ENCODE assay signal across 9 cellular contexts in genomic region chr16:1494711-1495110, GRCh38. TPM values are rescaled to one million over a fixed set of nuclear protein-coding genes. Genes with fewer than 3 reads are reported as not detected.
DNase-seq lines count a peak whose midpoint lies in the region; ATAC-seq and TF ChIP-seq lines count a peak whose summit lies in the region.
"Had no signal": no experiment of that assay in that cellular context is flagged by ENCODE, and none has a peak within 500 bp of the region (broad histone marks: within the 10 kb centered on the region; RNA-seq: fewer than 3 reads in every experiment).

No MANE protein-coding gene starts in this region.

- H3K27me3 ChIP-seq in ascending aorta (no peaks in the 10 kb centered on the region), ovary (no peaks in the 10 kb centered on the region)

- H3K4me1 Mint-ChIP-seq in mesothelial cell of epicardium, result peaks cover 13% of the 10 kb centered on the region

- WGBS in ovary, 3 donors, result 44 to 57% (median 51%) methylated on average over 10 to 13 of the region's 13 CpGs

- CTCF ChIA-PET in HEK293 (lab: Yijun Ruan, JAX), result interaction anchor here (0.7 kb wide), 1 partner anchor 205 kb away, joined by 4 read pairs; no protein-coding TSS in a partner anchor

- intact Hi-C loops in ascending aorta (cut with DNase I), result loop anchor here (2.0 to 5.0 kb wide), 2 partner anchors 14 to 38 kb away; partner anchors contain the start of gene TMEM204
- intact Hi-C loops in ovary (cut with DNase I), result loop anchor here in 1 of 4 donors (10.0 kb wide), 1 partner anchor 70 kb away; the partner anchor contains the start of gene UQCC4

- no peaks in the 10 kb centered on the region for H3K9me3 Mint-ChIP-seq in mesothelial cell of epicardium

- H3K4me3 Mint-ChIP-seq in mesothelial cell of epicardium, result peak overlapping the region; percentile 85

- POLR2A ChIA-PET in HEK293 (lab: Yijun Ruan, JAX), result interaction anchor here (1.3 kb wide), 1 partner anchor 152 kb away, joined by 4 read pairs; no protein-coding TSS in a partner anchor

- no peaks in the 10 kb centered on the region for H3K9me3 ChIP-seq in HEK293 (ENCODE audit: control insufficient read depth, insufficient read depth, low read depth, low read length)
- no peaks in the 10 kb centered on the region for H3K9me3 ChIP-seq in ascending aorta
- H3K9me3 ChIP-seq in ovary, result no peaks in the 10 kb centered on the region

- TF ChIP-seq CTCF in AG09309 (IDR thresholded peaks at IDR 0.05; ENCODE audit: control insufficient read depth, insufficient read depth, low read depth, low read length, missing control alignments) (no peak), HEK293 (tag by site-specific recombination; IDR thresholded peaks at IDR 0.05) (no peak), ascending aorta (IDR thresholded peaks at IDR 0.05) (no peak), mesothelial cell of epicardium (IDR thresholded peaks at IDR 0.05; ENCODE audit: unreplicated experiment) (no peak), ovary (IDR thresholded peaks at IDR 0.05) (no peak)

- no peak overlapping the region for H3K27ac ChIP-seq in HEK293 (ENCODE audit: extremely low read depth, low read depth, low read length)
- H3K27ac ChIP-seq in ascending aorta, result no peak overlapping the region
- no peak overlapping the region for H3K27ac ChIP-seq in ovary

- DNase-seq in AG09309 (ENCODE audit: low read depth) (no peak), ascending aorta (ENCODE audit: low spot score in 2 of 2) (no peak), mesothelial cell of epicardium (ENCODE audit: low spot score in 2 of 2, unreplicated experiment in 2 of 2) (no peak), T1000 (lab: John Stamatoyannopoulos, UW) (no peak), ovary (no peak)
- DNase-seq: stimulated activated CD4-positive, alpha-beta T cell treated with anti-CD3 and anti-CD28 coated beads, Interleukin-1b, Interleukin-23, amount 100 ng/mL, for 48 hours had no signal

- H3K36me3 ChIP-seq in HEK293 (ENCODE audit: control insufficient read depth in 2 of 2, insufficient read depth in 1 of 2, low read length in 2 of 2), result peaks cover 7 to 53% of the 10 kb centered on the region in 2 experiments; a peak in 2 of 3 replicates
- H3K36me3 ChIP-seq in ascending aorta, result peaks cover 32 to 43% of the 10 kb centered on the region in 2 donors
- H3K36me3 ChIP-seq in ovary, result no peaks in the 10 kb centered on the region

- TF ChIP-seq POLR2A in ovary (IDR thresholded peaks at IDR 0.05), result no peak

- peaks cover 2% of the 10 kb centered on the region for H3K36me3 Mint-ChIP-seq in mesothelial cell of epicardium

- ATAC-seq in HG02981 (IDR thresholded peaks at IDR 0.05; ENCODE audit: unreplicated experiment), result no peak
- no peak for ATAC-seq in GM21367 (IDR thresholded peaks at IDR 0.05; ENCODE audit: unreplicated experiment)

- no peak for TF ChIP-seq EP300 in ovary (IDR thresholded peaks at IDR 0.05)

- H3K27ac Mint-ChIP-seq in mesothelial cell of epicardium, result no peak overlapping the region

- H3K27me3 Mint-ChIP-seq in mesothelial cell of epicardium (ENCODE audit: low read depth), result no peaks in the 10 kb centered on the region

- peak overlapping the region; percentile 17 for H3K4me3 ChIP-seq in AG09309 (ENCODE audit: control insufficient read depth, low read depth, low read length)
- peak overlapping the region; percentile 77; the same call in 1 of the 2 replicates for H3K4me3 ChIP-seq in HEK293 (ENCODE audit: low read depth, low read length)
- peak overlapping the region; percentile 78 to 93 for H3K4me3 ChIP-seq in ascending aorta
- H3K4me3 ChIP-seq in ovary, result no peak overlapping the region

- H3K4me1 ChIP-seq in HEK293 (ENCODE audit: control insufficient read depth, insufficient read depth, low read length) (0 out of 2 replicates have a peak, but pooled peaks cover 2% of the 10 kb centered on the region), ascending aorta (peaks cover 3 to 9% of the 10 kb centered on the region in 2 donors), ovary (ENCODE audit: insufficient read depth) (peaks cover 6% of the 10 kb centered on the region)

TF ChIP-seq in HEK293, 187 proteins besides CTCF, POLR2A, EP300 and RAD21:
- TF ChIP-seq ZNF157 (tag by site-specific recombination; IDR thresholded peaks at IDR 0.05) (peak; percentile 81), ZNF10 (tag by site-specific recombination; IDR thresholded peaks at IDR 0.05) (no peak), ZFP3 (tag by site-specific recombination; IDR thresholded peaks at IDR 0.05; ENCODE audit: low read depth) (no peak), KLF8 (tag by site-specific recombination; IDR thresholded peaks at IDR 0.05) (no peak), ZFP37 (tag by site-specific recombination; IDR thresholded peaks at IDR 0.05) (no peak)
TF ChIP-seq in HEK293: peak in this region for 1.

RNA-seq across cellular contexts. Expression of gene TELO2, which starts 1.6 kb away (rescaled TPM):
- total RNA-seq in ascending aorta (110 TPM), mesothelial cell of epicardium (66.7 to 70.2 TPM (median 69.8 TPM) in 3 replicates), ovary (10 to 100 TPM in 6 of 7 donors, 1 to 10 TPM in 1; 9.9 to 36.8 (median 32.8) TPM)
- polyA plus RNA-seq in ovary, result 10 to 100 TPM in 1 of 2 donors, under 1 TPM in 1; 0.27 to 31.7 TPM

RNA-seq across cellular contexts. Expression of gene PTX4, which starts 6.0 kb away (rescaled TPM):
- total RNA-seq in ascending aorta (not detected), mesothelial cell of epicardium (not detected in 3 replicates), ovary (under 1 TPM in 2 of 7 donors, not detected in 5; 0.15 to 0.40 TPM)
- polyA plus RNA-seq in ovary, result under 1 TPM in 1 of 2 donors, not detected in 1; 0.05 TPM

RNA-seq across cellular contexts. Expression of gene CLCN7, which starts 19.9 kb away (rescaled TPM):
- total RNA-seq in ascending aorta (108 TPM), mesothelial cell of epicardium (94.5 to 96.1 TPM (median 94.6 TPM) in 3 replicates), ovary (10 to 100 TPM; 28.4 to 70.9 (median 62.8) TPM)
- 10 to 100 TPM; 16.3 to 31.0 TPM for polyA plus RNA-seq in ovary

RNA-seq across cellular contexts. Expression of gene TMEM204, which starts 38.8 kb away (rescaled TPM):
- total RNA-seq in ascending aorta (145 TPM), mesothelial cell of epicardium (6.6 to 7.7 TPM (median 6.9 TPM) in 3 replicates), ovary (10 to 100 TPM in 6 of 7 donors, 1 to 10 TPM in 1; 9.2 to 23.7 (median 13.8) TPM)
- 10 to 100 TPM in 1 of 2 donors, 1 to 10 TPM in 1; 6.5 to 35.5 TPM for polyA plus RNA-seq in ovary

RNA-seq across cellular contexts. Expression of gene CCDC154, which starts 50.4 kb away (rescaled TPM):
- not detected for total RNA-seq in ascending aorta
- total RNA-seq in mesothelial cell of epicardium, result 3.9 to 5.6 TPM (median 4.2 TPM) in 3 replicates
- total RNA-seq in ovary, result 1 to 10 TPM; 1.3 to 3.5 (median 2.0) TPM
- 1 to 10 TPM in 1 of 2 donors, not detected in 1; 1.1 TPM for polyA plus RNA-seq in ovary
